8 cellular contexts compared by ENCODE assay signal in genomic region chr2:231900486-231900942, GRCh38. TPM values are rescaled to one million over a fixed set of nuclear protein-coding genes. Genes with fewer than 3 reads are reported as not detected.
DNase-seq lines count a peak whose midpoint lies in the region; ATAC-seq, FAIRE-seq and TF ChIP-seq lines count a peak whose summit lies in the region.

No MANE protein-coding gene starts in this region.

- TF ChIP-seq RAD21 in HepG2 (CRISPR knock-in tag; IDR thresholded peaks at IDR 0.05): peak; percentile 89

- H3K36me3 Mint-ChIP-seq in activated B cell treated with CpG ODN at 0.5 μM for 24 hours (ENCODE audit: low read depth): no peaks in the 10 kb centered on the region

- no peaks in the 10 kb centered on the region for H4K20me1 ChIP-seq in HepG2 (ENCODE audit: insufficient read depth, low read length)

- intact Hi-C loops in activated B cell treated with CpG ODN at 0.5 μM for 24 hours (cut with micrococcal nuclease): no loop called here
- intact Hi-C loops in HepG2 (cut with micrococcal nuclease; ENCODE audit: unreplicated experiment): loop anchor here (2.0 to 10.0 kb wide), 2 partner anchors 50 to 624 kb away; partner anchors contain the start of genes CHRND and PRSS56

- no peak overlapping the region for H3K27ac ChIP-seq in HepG2 (ENCODE audit: extremely low read length, insufficient read depth, low read length)

- H3K4me3 ChIP-seq in choroid plexus epithelial cell (ENCODE audit: low read depth, low read length) (no peak overlapping the region), HepG2 (replicated peaks in 1 of 3; ENCODE audit: insufficient read depth in 1 of 3, low read depth in 2 of 3, low read length in 3 of 3) (peak overlapping the region; percentile 11 to 58 (median 15); a peak in 4 of 6 replicates)

- TF ChIP-seq POLR2A in HepG2 (IDR thresholded peaks at IDR 0.05; ENCODE audit: insufficient read depth in 1 of 2, low read depth in 2 of 2, low read length in 2 of 2): no peak

- peak overlapping the region; percentile 78 for H3K4me2 ChIP-seq in HepG2 (ENCODE audit: low read depth, low read length)

- no peak overlapping the region for H3K4me3 Mint-ChIP-seq in activated B cell treated with CpG ODN at 0.5 μM for 24 hours

- H3K79me2 ChIP-seq in HepG2 (ENCODE audit: insufficient read depth, low read length): no peaks in the 10 kb centered on the region

- no TSS peak for BruUV-seq in HepG2 (replicated peaks; lab: Mats Ljungman, UMichigan)

- H2AFZ ChIP-seq in HepG2 (ENCODE audit: low read length): no peak overlapping the region

- WGBS in HepG2 (ENCODE audit: low lambda C conversion rate): 6% methylated on average over 7 of the region's 22 CpGs

- CTCF ChIA-PET in activated B cell treated with CpG ODN at 0.5 μM for 24 hours (lab: Charles Lee) (interaction anchor here (0.7 kb wide), 1 partner anchor 9 kb away, joined by 3 read pairs; no protein-coding TSS in a partner anchor), HepG2 (lab: Yijun Ruan, JAX; ENCODE audit: low intra/inter-chr PET ratio, low total read pairs) (interaction anchor here (0.9 to 2.0 kb wide), 3 partner anchors 427 to 540 kb away, joined by 3 to 10 read pairs (median 7); no protein-coding TSS in a partner anchor)

- peaks cover 17% of the 10 kb centered on the region for H3K4me1 ChIP-seq in HepG2 (ENCODE audit: insufficient read depth, low read length)

- peak; percentile 48 for FAIRE-seq in HepG2 (lab: Jason Lieb, UNC)

- POLR2A ChIA-PET in activated B cell treated with CpG ODN at 0.5 μM for 24 hours (lab: Charles Lee): no interaction called here
- POLR2A ChIA-PET in HepG2 (lab: Yijun Ruan, JAX): no interaction called here

- in situ Hi-C loops in HepG2 (cut with HindIII; ENCODE audit: extremely low pct_ligation_motif_present, low pct_unique_long_range_greater_than_20kb): no loop called here

- H3K9ac ChIP-seq in HepG2 (ENCODE audit: insufficient read depth, low read depth, low read length): peak overlapping the region; percentile 11; the same call in 1 of the 2 replicates

- no peaks in the 10 kb centered on the region for H3K36me3 ChIP-seq in HepG2 (replicated peaks in 1 of 2; ENCODE audit: control insufficient read depth in 1 of 2, insufficient read depth in 2 of 2, low read length in 2 of 2)

- peaks cover 0 to 25% of the 10 kb centered on the region in 2 experiments; a peak in 4 of 5 replicates for H3K27me3 ChIP-seq in HepG2 (ENCODE audit: control insufficient read depth in 1 of 2, insufficient read depth in 2 of 2, low read length in 2 of 2)

- no peak overlapping the region for H3K27ac Mint-ChIP-seq in activated B cell treated with CpG ODN at 0.5 μM for 24 hours

- H3K27me3 Mint-ChIP-seq in activated B cell treated with CpG ODN at 0.5 μM for 24 hours: no peaks in the 10 kb centered on the region

- peak; percentile 54 for ATAC-seq in activated B cell treated with CpG ODN at 0.5 μM for 24 hours (ENCODE audit: low read depth)
- ATAC-seq in HepG2: peak; percentile 97
- no peak for ATAC-seq in HG02970 (IDR thresholded peaks at IDR 0.05; ENCODE audit: low FRiP score, unreplicated experiment)

- peak; percentile 91 for DNase-seq in GM03348 (ENCODE audit: low spot score)
- DNase-seq in LoVo (ENCODE audit: low spot score): peak; percentile 78
- DNase-seq in activated B cell treated with CpG ODN at 0.5 μM for 24 hours: peak; percentile 55
- DNase-seq in choroid plexus epithelial cell (ENCODE audit: low read depth): peak; percentile 75
- DNase-seq in HepG2 (ENCODE audit: low spot score): peak; percentile 80
- DNase-seq in stimulated activated CD4-positive, alpha-beta T cell treated with anti-CD3 and anti-CD28 coated beads, TNF-alpha, amount 100 ng/mL, for 1 hour (ENCODE audit: low read depth in 3 of 3, low spot score in 1 of 3): peak in 2 of 3 donors; percentile 15 to 46
- DNase-seq in SW 1271 (lab: John Stamatoyannopoulos, UW): no peak

- TF ChIP-seq EP300 in HepG2 (IDR thresholded peaks at IDR 0.05; ENCODE audit: low read depth in 2 of 2, low read length in 2 of 2) (no peak), HepG2 (CRISPR knock-in tag; IDR thresholded peaks at IDR 0.05; ENCODE audit: borderline replicate concordance) (no peak)

- no peaks in the 10 kb centered on the region for H3K9me3 Mint-ChIP-seq in activated B cell treated with CpG ODN at 0.5 μM for 24 hours

- no peak for TF ChIP-seq CTCF in activated B cell treated with CpG ODN at 0.5 μM for 24 hours (IDR thresholded peaks at IDR 0.05)
- peak; percentile 95 for TF ChIP-seq CTCF in choroid plexus epithelial cell (conservative IDR thresholded peaks at IDR 0.05; ENCODE audit: low read depth, low read length)
- peak; percentile 99 for TF ChIP-seq CTCF in HepG2 (CRISPR knock-in tag; IDR thresholded peaks at IDR 0.05)

- H3K9me3 ChIP-seq in HepG2 (ENCODE audit: low read length): no peaks in the 10 kb centered on the region

- H3K4me1 Mint-ChIP-seq in activated B cell treated with CpG ODN at 0.5 μM for 24 hours: no peaks in the 10 kb centered on the region

TF ChIP-seq in HepG2, 621 proteins besides CTCF, POLR2A, EP300 and RAD21 (continues in another document):
- peak; percentile 83 for TF ChIP-seq ZFX (CRISPR knock-in tag; IDR thresholded peaks at IDR 0.05; ENCODE audit: low read depth)
- TF ChIP-seq MBNL3 (CRISPR knock-in tag; conservative IDR thresholded peaks at IDR 0.05): no peak
- no peak for TF ChIP-seq CENPT (CRISPR knock-in tag; IDR thresholded peaks at IDR 0.05; ENCODE audit: low read depth)
- peak; percentile 65; the same call in 1 of the 2 replicates for TF ChIP-seq ZBTB7B (CRISPR knock-in tag; IDR thresholded peaks at IDR 0.05)
- peak; percentile 63 for TF ChIP-seq ZFY (CRISPR knock-in tag; IDR thresholded peaks at IDR 0.05)
- TF ChIP-seq ZNF563 (CRISPR knock-in tag; IDR thresholded peaks at IDR 0.05): peak; percentile 54; the same call in 1 of the 2 replicates
- no peak for TF ChIP-seq ZNF326 (CRISPR knock-in tag; IDR thresholded peaks at IDR 0.05; ENCODE audit: borderline replicate concordance)
- TF ChIP-seq MIER2 (CRISPR knock-in tag; IDR thresholded peaks at IDR 0.05): peak; percentile 63; the same call in 1 of the 2 replicates
- TF ChIP-seq MTA1 (CRISPR knock-in tag; IDR thresholded peaks at IDR 0.05; ENCODE audit: borderline replicate concordance): peak; percentile 63; the same call in 1 of the 2 replicates
- no peak for TF ChIP-seq SOX13 (IDR thresholded peaks at IDR 0.05)
- peak in 1 of 2 experiments; percentile 29; a peak in 1 of 4 replicates for TF ChIP-seq SOX13 (CRISPR knock-in tag; conservative IDR thresholded peaks at IDR 0.05 in 1 of 2, IDR thresholded peaks at IDR 0.05 in 1 of 2)
- TF ChIP-seq ZNF574 (CRISPR knock-in tag; IDR thresholded peaks at IDR 0.05): 0 out of 2 replicates have a peak, but pooled peaks have one; percentile 56
- 0 out of 2 replicates have a peak, but pooled peaks have one; percentile 38 for TF ChIP-seq KDM1A (CRISPR knock-in tag; IDR thresholded peaks at IDR 0.05)
- TF ChIP-seq MIER3 (CRISPR knock-in tag; IDR thresholded peaks at IDR 0.05; ENCODE audit: borderline replicate concordance): peak; percentile 68; the same call in 1 of the 2 replicates
- peak; percentile 79 for TF ChIP-seq ERF (CRISPR knock-in tag; IDR thresholded peaks at IDR 0.05)
- peak; percentile 47; the same call in 1 of the 2 replicates for TF ChIP-seq SMC3 (IDR thresholded peaks at IDR 0.05; ENCODE audit: low read length)

RNA-seq across cellular contexts. Expression of gene NPPC, which starts 25.7 kb away (rescaled TPM):
- total RNA-seq in activated B cell treated with CpG ODN at 0.5 μM for 24 hours (not detected in 2 replicates), HepG2 (2016; rRNA removed; fragmentation: Illumina TruSeq; extraction: Trizol) (0.11 TPM in 1 of 2 replicates, not detected in the other)
- total RNA-seq in HepG2 (2016; cell fraction: cytosol; rRNA removed; fragmentation: Illumina TruSeq; extraction: Trizol; ENCODE audit: low read depth): not detected in 2 replicates
- 0.15 TPM in 1 of 2 replicates, not detected in the other for total RNA-seq in HepG2 (2016; cell fraction: insoluble cytoplasmic fraction; rRNA removed; fragmentation: Illumina TruSeq; extraction: Trizol)
- not detected in 2 replicates for total RNA-seq in HepG2 (2016; cell fraction: membrane; rRNA removed; fragmentation: Illumina TruSeq; extraction: Trizol)
- not detected in 2 replicates for total RNA-seq in HepG2 (2016; cell fraction: nucleus; rRNA removed; fragmentation: Illumina TruSeq; extraction: Trizol)
- polyA plus RNA-seq in HepG2 (2011; rRNA removed): not detected in 2 replicates
- 0.17 TPM in 1 of 2 replicates, not detected in the other for polyA plus RNA-seq in HepG2 (2011; cell fraction: cytosol; rRNA removed)
- polyA plus RNA-seq in HepG2 (2011; cell fraction: nucleus; rRNA removed): not detected in 2 replicates
- 0.17 TPM in 1 of 2 replicates, not detected in the other for polyA plus RNA-seq in HepG2 (2012)
- not detected in 2 replicates for polyA plus RNA-seq in HepG2 (2016; cell fraction: cytosol; fragmentation: Illumina TruSeq; extraction: Trizol; ENCODE audit: low read depth)
- polyA plus RNA-seq in HepG2 (2016; cell fraction: insoluble cytoplasmic fraction; fragmentation: Illumina TruSeq; extraction: Trizol; ENCODE audit: low read depth): not detected in 2 replicates
- not detected in 2 replicates for polyA plus RNA-seq in HepG2 (2016; cell fraction: membrane; fragmentation: Illumina TruSeq; extraction: Trizol; ENCODE audit: low read depth)
- polyA plus RNA-seq in HepG2 (2016; cell fraction: nucleus; fragmentation: Illumina TruSeq; extraction: Trizol; ENCODE audit: insufficient read depth, low read depth): not detected in 2 replicates
- polyA minus RNA-seq in HepG2 (2011; rRNA and poly(A)+ RNA removed; ENCODE audit: low replicate concordance): 0.14 TPM in 1 of 2 replicates, not detected in the other
- not detected in 2 replicates for polyA minus RNA-seq in HepG2 (2011; cell fraction: cytosol; rRNA and poly(A)+ RNA removed)
- not detected in 2 replicates for polyA minus RNA-seq in HepG2 (2011; cell fraction: nucleus; rRNA and poly(A)+ RNA removed)

Comparison
In these comparisons a context has a peak if more than half of its experiments do, and no peak if none do; other contexts are left out.
1. DNase-seq: peak in GM03348 (single experiment), LoVo (single experiment), activated B cell treated with CpG ODN at 0.5 μM for 24 hours (single experiment), choroid plexus epithelial cell (single experiment), HepG2 (single experiment) and stimulated activated CD4-positive, alpha-beta T cell treated with anti-CD3 and anti-CD28 coated beads, TNF-alpha, amount 100 ng/mL, for 1 hour (2 of 3); none in SW 1271 (0 of 2).